Comparison of ENCODE assay signal across 8 cellular contexts in genomic region chr1:210400043-210400840, GRCh38.
DNase-seq lines count a peak whose midpoint lies in the region; ATAC-seq and TF ChIP-seq lines count a peak whose summit lies in the region.

No MANE protein-coding gene starts in this region.

- H3K23ac ChIP-seq in mesenchymal stem cell (ENCODE audit: low read length in 2 of 2), result no peak overlapping the region

- H2BK15ac ChIP-seq in mesenchymal stem cell (ENCODE audit: low read depth, poor library complexity, severe bottlenecking), result no peak overlapping the region

- no peak overlapping the region for H3K14ac ChIP-seq in mesenchymal stem cell (ENCODE audit: low read length in 2 of 2)

- no peak overlapping the region for H3K18ac ChIP-seq in mesenchymal stem cell (ENCODE audit: low read depth in 1 of 2, low read length in 2 of 2)

- no peak overlapping the region for H3K4me2 ChIP-seq in mesenchymal stem cell (ENCODE audit: low read length, poor library complexity, severe bottlenecking)

- intact Hi-C loops in stomach (cut with DNase I; ENCODE audit: low total_unique reads), result loop anchor here (10.0 kb wide), 1 partner anchor 735 kb away; the partner anchor contains the start of gene KCNH1

- 42% methylated on average over 2 of the region's 5 CpGs for WGBS in mesenchymal stem cell
- WGBS in stomach, 5 donors, result 57 to 69% (median 62%) methylated on average over 5 of the region's 5 CpGs

- no peak overlapping the region for H3K4me3 ChIP-seq in mesenchymal stem cell (ENCODE audit: insufficient read depth in 1 of 2, low read depth in 1 of 2, low read length in 2 of 2)
- no peak overlapping the region for H3K4me3 ChIP-seq in stomach

- H3K9ac ChIP-seq in mesenchymal stem cell (ENCODE audit: low read length), result no peak overlapping the region

- no peak overlapping the region for H3K4ac ChIP-seq in mesenchymal stem cell (ENCODE audit: low read depth in 1 of 2, low read length in 2 of 2)

- H3K9me3 ChIP-seq in mesenchymal stem cell (ENCODE audit: control insufficient read depth, low read length) (no peaks in the 10 kb centered on the region), stomach (no peaks in the 10 kb centered on the region)

- no peak overlapping the region for H4K91ac ChIP-seq in mesenchymal stem cell (ENCODE audit: low read length)

- H2BK120ac ChIP-seq in mesenchymal stem cell (ENCODE audit: low read depth, low read length), result no peak overlapping the region

- DNase-seq in COR-L47 (lab: John Stamatoyannopoulos, UW), result peak; percentile 54
- peak; percentile 28 to 73 for DNase-seq in NCI-H446 (lab: John Stamatoyannopoulos, UW)
- DNase-seq in activated CD4-positive, alpha-beta T cell treated with anti-CD3 and anti-CD28 coated beads for 4 hours, result peak; percentile 26 to 38
- peak; percentile 68 for DNase-seq in ecto neural progenitor cell (ENCODE audit: low spot score)
- DNase-seq in mesenchymal stem cell, result peak; percentile 74
- peak; percentile 58 for DNase-seq in stomach

- H2AFZ ChIP-seq in mesenchymal stem cell (ENCODE audit: low read depth, low read length), result no peak overlapping the region

- peaks cover 5% of the 10 kb centered on the region for H3K4me1 ChIP-seq in mesenchymal stem cell (ENCODE audit: control insufficient read depth, insufficient read depth, low read depth, low read length)
- H3K4me1 ChIP-seq in stomach, result no peaks in the 10 kb centered on the region

- TF ChIP-seq POLR2A in stomach (IDR thresholded peaks at IDR 0.05), result no peak

- no peak overlapping the region for H4K8ac ChIP-seq in mesenchymal stem cell (ENCODE audit: low read length)

- H2AK5ac ChIP-seq in mesenchymal stem cell (ENCODE audit: low read length, severe bottlenecking), result peak overlapping the region; percentile 80

- H3K27ac ChIP-seq in mesenchymal stem cell (ENCODE audit: low read length, poor library complexity, severe bottlenecking), result no peak overlapping the region
- H3K27ac ChIP-seq in stomach, result no peak overlapping the region

- peak in 5 of 7 experiments; percentile 40 to 75 (median 67) for TF ChIP-seq CTCF in stomach (IDR thresholded peaks at IDR 0.05)

- ATAC-seq in GM19328 (IDR thresholded peaks at IDR 0.05; ENCODE audit: unreplicated experiment), result peak; percentile 95
- ATAC-seq in HG03342 (IDR thresholded peaks at IDR 0.05; ENCODE audit: unreplicated experiment), result peak; percentile 98

- H3K27me3 ChIP-seq in mesenchymal stem cell (ENCODE audit: control insufficient read depth in 1 of 2, insufficient read depth in 1 of 2, low read length in 2 of 2) (peaks cover 0 to 17% of the 10 kb centered on the region in 2 experiments), stomach (no peaks in the 10 kb centered on the region)

- peaks cover 5% of the 10 kb centered on the region for H3K79me1 ChIP-seq in mesenchymal stem cell (replicated peaks; ENCODE audit: low read length, poor library complexity, severe bottlenecking)

- H3K36me3 ChIP-seq in mesenchymal stem cell (ENCODE audit: control insufficient read depth in 1 of 2, insufficient read depth in 2 of 2, low read depth in 1 of 2, low read length in 2 of 2) (peaks cover 0 to 9% of the 10 kb centered on the region in 2 experiments), stomach (no peaks in the 10 kb centered on the region)

- no peak overlapping the region for H2BK5ac ChIP-seq in mesenchymal stem cell (ENCODE audit: low read depth, low read length, poor library complexity, severe bottlenecking)

- TF ChIP-seq EP300 in stomach (IDR thresholded peaks at IDR 0.05), result no peak

- no peak overlapping the region for H2BK12ac ChIP-seq in mesenchymal stem cell (ENCODE audit: low read length in 2 of 2)
